ENCODE assay signal across 2 cellular contexts in the genomic region with DNA sequence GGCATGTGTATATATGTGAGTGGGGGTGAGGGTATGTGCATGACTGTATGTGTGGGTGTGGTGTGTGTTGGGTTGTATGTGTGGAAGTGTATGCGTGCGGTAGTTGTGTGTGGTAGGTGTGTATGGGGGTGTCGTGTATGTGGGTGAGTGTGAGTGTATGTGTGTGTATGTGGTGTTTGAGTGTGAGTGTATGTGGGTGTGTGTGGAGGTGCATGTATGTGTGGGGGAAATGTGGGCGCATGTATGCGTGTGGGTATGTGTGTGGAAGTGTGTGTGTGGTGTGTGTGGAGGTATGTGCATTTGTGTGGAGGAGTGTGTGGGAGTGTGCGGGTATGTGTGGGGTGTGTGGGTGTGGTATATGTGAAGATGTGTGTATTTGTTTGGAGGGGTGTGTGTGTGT.
TF ChIP-seq lines count a peak whose summit lies in the region.

No MANE protein-coding gene starts in this region.

TF ChIP-seq in HEK293, 187 proteins besides CTCF, POLR2A, EP300 and RAD21 (continued from another document):
- TF ChIP-seq ZFHX2 (tag by site-specific recombination; conservative IDR thresholded peaks at IDR 0.05) (peak; percentile 99), ZNF302 (tag by site-specific recombination; IDR thresholded peaks at IDR 0.05; ENCODE audit: low read depth) (0 out of 2 replicates have a peak, but pooled peaks have one; percentile 6), ZNF239 (tag by site-specific recombination; IDR thresholded peaks at IDR 0.05) (peak; percentile 42; the same call in 1 of the 2 replicates), EGR2 (tag by site-specific recombination; IDR thresholded peaks at IDR 0.05; ENCODE audit: low read depth) (peak; percentile 99)
TF ChIP-seq in HEK293: peak in this region for 4.

TF ChIP-seq in K562, 482 proteins besides CTCF, POLR2A, EP300 and RAD21 (continued from another document):
- TF ChIP-seq, protein P1, sequence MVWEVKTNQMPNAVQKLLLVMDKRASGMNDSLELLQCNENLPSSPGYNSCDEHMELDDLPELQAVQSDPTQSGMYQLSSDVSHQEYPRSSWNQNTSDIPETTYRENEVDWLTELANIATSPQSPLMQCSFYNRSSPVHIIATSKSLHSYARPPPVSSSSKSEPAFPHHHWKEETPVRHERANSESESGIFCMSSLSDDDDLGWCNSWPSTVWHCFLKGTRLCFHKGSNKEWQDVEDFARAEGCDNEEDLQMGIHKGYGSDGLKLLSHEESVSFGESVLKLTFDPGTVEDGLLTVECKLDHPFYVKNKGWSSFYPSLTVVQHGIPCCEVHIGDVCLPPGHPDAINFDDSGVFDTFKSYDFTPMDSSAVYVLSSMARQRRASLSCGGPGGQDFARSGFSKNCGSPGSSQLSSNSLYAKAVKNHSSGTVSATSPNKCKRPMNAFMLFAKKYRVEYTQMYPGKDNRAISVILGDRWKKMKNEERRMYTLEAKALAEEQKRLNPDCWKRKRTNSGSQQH (CRISPR knock-in tag; IDR thresholded peaks at IDR 0.05): peak; percentile 11; the same call in 1 of the 2 replicates
